8 cellular contexts compared by ENCODE assay signal in genomic region chr17:42997984-42998938, GRCh38. TPM values are rescaled to one million over a fixed set of nuclear protein-coding genes. Genes with fewer than 3 reads are reported as not detected.
A peak's percentile ranks its signal among the peaks of the same experiment; 100 is the strongest.
DNase-seq lines count a peak whose midpoint lies in the region; ATAC-seq and TF ChIP-seq lines count a peak whose summit lies in the region.

RPL27 (plus strand) TSS chr17:42998419; CDS start chr17:42998751, 332 bp downstream.

- H3K4me1 ChIP-seq in OCI-LY7 (ENCODE audit: insufficient read depth, low read length, poor library complexity, severe bottlenecking), result peaks cover 20% of the 10 kb centered on the region
- H3K4me1 ChIP-seq in mucosa of descending colon (ENCODE audit: low read depth), result peaks cover 15% of the 10 kb centered on the region

- H3K9me2 ChIP-seq in OCI-LY7 (ENCODE audit: insufficient read depth, low read length), result no peaks in the 10 kb centered on the region

- peak within 1 kb of the TSS; percentile 86 for H2AFZ ChIP-seq in OCI-LY7 (ENCODE audit: low read length)

- ATAC-seq in GM21515 (IDR thresholded peaks at IDR 0.05; ENCODE audit: unreplicated experiment) (peak; percentile 82), mucosa of descending colon (peak; percentile 97)

- H3K27ac ChIP-seq in OCI-LY7 (ENCODE audit: low read depth, low read length, poor library complexity, severe bottlenecking), result peak within 1 kb of the TSS; percentile 63

- H4K20me1 ChIP-seq in OCI-LY7 (ENCODE audit: insufficient read depth, low read length), result peaks cover 14% of the 10 kb centered on the region; the same call in 1 of the 2 replicates

- no peaks in the 10 kb centered on the region for H3K9me3 ChIP-seq in OCI-LY7 (ENCODE audit: low read length)
- no peaks in the 10 kb centered on the region for H3K9me3 ChIP-seq in mucosa of descending colon

- BruUV-seq in OCI-LY7 (replicated peaks; lab: Mats Ljungman, UMichigan), result TSS peak; percentile 90

- TF ChIP-seq CTCF in OCI-LY7 (conservative IDR thresholded peaks at IDR 0.05; ENCODE audit: low read length) (peak; percentile 93), epithelial cell of esophagus (IDR thresholded peaks at IDR 0.05; ENCODE audit: insufficient read depth, low read depth, low read length, missing control alignments) (peak; percentile 83), mucosa of descending colon (IDR thresholded peaks at IDR 0.05) (peak; percentile 78)

- intact Hi-C loops in OCI-LY7 (cut with micrococcal nuclease; ENCODE audit: unreplicated experiment) (loop anchor here (1.0 to 5.0 kb wide), 4 partner anchors 13 to 166 kb away; partner anchors contain the start of genes PSME3, PTGES3L and RUNDC1), mucosa of descending colon (cut with DNase I, micrococcal nuclease) (no loop called here)

- DNase-seq in DMS 273 (lab: John Stamatoyannopoulos, UW; ENCODE audit: unreplicated experiment) (peak; percentile 100), HuH-7.5 (ENCODE audit: low spot score) (peak; percentile 75), OCI-LY7 (ENCODE audit: low spot score) (peak; percentile 100), activated T-cell treated with anti-CD3 and anti-CD28 coated beads for 24 hours (ENCODE audit: low read depth) (peak; percentile 97), epithelial cell of esophagus (ENCODE audit: low read depth) (peak; percentile 100), mucosa of descending colon (peak; percentile 97 to 99 (median 98))
- DNase-seq in stimulated activated CD8-positive, alpha-beta memory T cell treated with anti-CD3 and anti-CD28 coated beads, Interleukin-4, amount 100 ng/mL, for 4 hours (ENCODE audit: low read depth in 2 of 2, low spot score in 1 of 2), result peak; percentile 93 to 96

- POLR2A ChIA-PET in OCI-LY7 (lab: Charles Lee), result interaction anchor here (0.5 to 2.1 kb wide), 13 partner anchors 10 to 316 kb away, joined by 3 to 21 read pairs (median 3); partner anchors contain the start of gene PSME3

- CTCF ChIA-PET in OCI-LY7 (lab: Charles Lee; ENCODE audit: unreplicated experiment), result interaction anchor here (1.0 to 1.5 kb wide), 4 partner anchors 13 to 321 kb away, joined by 3 to 5 read pairs (median 4); no protein-coding TSS in a partner anchor

- H3K36me3 ChIP-seq in OCI-LY7 (ENCODE audit: insufficient read depth, low read length), result peaks cover 67% of the 10 kb centered on the region
- peaks cover 4% of the 10 kb centered on the region for H3K36me3 ChIP-seq in mucosa of descending colon (ENCODE audit: low read depth)

- H3K4me3 ChIP-seq in OCI-LY7 (ENCODE audit: low read depth, low read length, poor library complexity, severe bottlenecking) (peak within 1 kb of the TSS; percentile 95), epithelial cell of esophagus (ENCODE audit: low read length) (peak within 1 kb of the TSS; percentile 90), mucosa of descending colon (peak within 1 kb of the TSS; percentile 42)

- H3K79me2 ChIP-seq in OCI-LY7 (ENCODE audit: insufficient read depth, low read depth, low read length), result peaks cover 30% of the 10 kb centered on the region

- H3K4me2 ChIP-seq in OCI-LY7 (ENCODE audit: low read length), result peak within 1 kb of the TSS; percentile 88

RNA-seq across cellular contexts. Expression of gene RPL27, which starts in this region (rescaled TPM):
- 1,550 and 2,299 TPM in 2 replicates for total RNA-seq in OCI-LY7 (2014; rRNA removed; shearing (Covaris generic))
- total RNA-seq in OCI-LY7 (2022), result 1,241 and 1,313 TPM in 2 replicates
- 100 to 1,000 TPM; 459 to 804 (median 648) TPM for total RNA-seq in mucosa of descending colon

Comparison
In these comparisons a context has a peak if more than half of its experiments do, and no peak if none do; other contexts are left out.
1. Peak in every context shown above with its lines: DNase-seq, ATAC-seq, H3K4me3 ChIP-seq and H3K27ac ChIP-seq.
2. H3K4me3 ChIP-seq: peak in every context shown above with its lines; median percentile 95 in OCI-LY7; 90 in epithelial cell of esophagus; 42 in mucosa of descending colon.